In genomic region chr15:46848704-46849103, GRCh38 we compare ENCODE assay signal across 17 cellular contexts.
DNase-seq lines count a peak whose midpoint lies in the region; ATAC-seq, FAIRE-seq and TF ChIP-seq lines count a peak whose summit lies in the region.
"Had no signal": no experiment of that assay in that cellular context is flagged by ENCODE, and none has a peak within 500 bp of the region (broad histone marks: within the 10 kb centered on the region; RNA-seq: fewer than 3 reads in every experiment).

No MANE protein-coding gene starts in this region.

- DNase-seq in AG08395 (ENCODE audit: low spot score) (peak; percentile 86), HS-27A (ENCODE audit: low read depth) (peak; percentile 29), astrocyte (ENCODE audit: low read depth) (peak; percentile 46), lower lobe of right lung (no peak), CD1c-positive myeloid dendritic cell (ENCODE audit: extremely low spot score) (no peak), NCI-H774 (lab: John Stamatoyannopoulos, UW) (no peak)
- DNase-seq in activated effector memory CD4-positive, alpha-beta T cell treated with anti-CD3 and anti-CD28 coated beads, Interleukin-2, amount 50 U/mL, for 16 hours: no peak
- DNase-seq in activated naive CD4-positive, alpha-beta T cell treated with anti-CD3 and anti-CD28 coated beads, Interleukin-2, amount 50 U/mL, for 16 hours: no peak
- DNase-seq: activated CD8-positive, alpha-beta T cell treated with anti-CD3 and anti-CD28 coated beads for 36 hours; adrenal gland; Caco-2; NCI-H187; NCI-H510A treated with DMSO at 0.1 percent for 48 hours; retina had no signal

- ATAC-seq in lower lobe of right lung: peak; percentile 11 to 25
- ATAC-seq: activated CD8-positive, alpha-beta T cell treated with anti-CD3 and anti-CD28 coated beads for 36 hours had no signal

- H3K9me3 ChIP-seq in astrocyte (ENCODE audit: insufficient read depth, low read depth, low read length) (peaks cover 2% of the 10 kb centered on the region), lower lobe of right lung (no peaks in the 10 kb centered on the region)
- H3K9me3 ChIP-seq: adrenal gland, Caco-2 had no signal

- H4K20me1 ChIP-seq in astrocyte (ENCODE audit: insufficient read depth, low read length): no peaks in the 10 kb centered on the region

- peak overlapping the region; percentile 29 for H2AFZ ChIP-seq in astrocyte (ENCODE audit: low read depth, low read length)

- TF ChIP-seq CTCF in astrocyte (IDR thresholded peaks at IDR 0.05; ENCODE audit: insufficient read depth, low read depth, low read length) (no peak), lower lobe of right lung (IDR thresholded peaks at IDR 0.05) (no peak)

- intact Hi-C loops in lower lobe of right lung (cut with DNase I): no loop called here

- FAIRE-seq in astrocyte (lab: Jason Lieb, UNC): peak; percentile 50
- FAIRE-seq: endometrium, islet of Langerhans had no signal

- H3K79me2 ChIP-seq in astrocyte (ENCODE audit: insufficient read depth, low read length): no peaks in the 10 kb centered on the region

- H3K4me1 ChIP-seq in astrocyte (ENCODE audit: insufficient read depth, low read length) (peaks cover 6% of the 10 kb centered on the region), lower lobe of right lung (no peaks in the 10 kb centered on the region)
- H3K4me1 ChIP-seq: adrenal gland, Caco-2 had no signal

- H3K9me3 Mint-ChIP-seq in astrocyte (ENCODE audit: unreplicated experiment): peaks cover 6% of the 10 kb centered on the region

- no peaks in the 10 kb centered on the region for H3K36me3 ChIP-seq in astrocyte (ENCODE audit: insufficient read depth, low read length)
- H3K36me3 ChIP-seq in lower lobe of right lung: no peaks in the 10 kb centered on the region
- H3K36me3 ChIP-seq: adrenal gland had no signal

- H3K27me3 ChIP-seq in astrocyte (ENCODE audit: insufficient read depth, low read length) (no peaks in the 10 kb centered on the region), lower lobe of right lung (ENCODE audit: low read depth) (no peaks in the 10 kb centered on the region)
- H3K27me3 ChIP-seq: adrenal gland had no signal

- H3K4me3 Mint-ChIP-seq in astrocyte (ENCODE audit: unreplicated experiment): no peak overlapping the region
- H3K4me3 Mint-ChIP-seq: activated CD8-positive, alpha-beta T cell treated with anti-CD3 and anti-CD28 coated beads for 36 hours; activated T-helper 1 cell treated with anti-CD3 and anti-CD28 coated beads, Interleukin-12 subunit alpha, Interleukin-12 subunit beta, Interleukin-2, Interleukin-4 antibody, amounts not matched to agents 30 ng/mL and 10 ng/mL and 1 ng/mL, durations not matched to agents 14 hours and 24 hours and 36 hours had no signal

- H3K4me2 ChIP-seq in astrocyte (ENCODE audit: low read length): no peak overlapping the region

- H3K36me3 Mint-ChIP-seq in astrocyte (ENCODE audit: low read depth, unreplicated experiment): no peaks in the 10 kb centered on the region

- H3K4me1 Mint-ChIP-seq in astrocyte (ENCODE audit: low read depth, unreplicated experiment): no peaks in the 10 kb centered on the region

- H3K9ac ChIP-seq in astrocyte (ENCODE audit: low read length): no peak overlapping the region

- no peaks in the 10 kb centered on the region for H3K27me3 Mint-ChIP-seq in astrocyte (ENCODE audit: low read depth, unreplicated experiment)
- H3K27me3 Mint-ChIP-seq: activated CD8-positive, alpha-beta T cell treated with anti-CD3 and anti-CD28 coated beads for 36 hours had no signal

- H3K27ac ChIP-seq in astrocyte (ENCODE audit: low read depth, low read length): no peak overlapping the region
- no peak overlapping the region for H3K27ac ChIP-seq in lower lobe of right lung
- H3K27ac ChIP-seq: adrenal gland had no signal

- H3K4me3 ChIP-seq in astrocyte (ENCODE audit: insufficient read depth, low read depth, low read length) (no peak overlapping the region), lower lobe of right lung (no peak overlapping the region)
- H3K4me3 ChIP-seq: adrenal gland had no signal

- H3K27ac Mint-ChIP-seq in astrocyte (ENCODE audit: unreplicated experiment): no peak overlapping the region
- H3K27ac Mint-ChIP-seq: activated CD8-positive, alpha-beta T cell treated with anti-CD3 and anti-CD28 coated beads for 36 hours; activated T-helper 1 cell treated with anti-CD3 and anti-CD28 coated beads, Interleukin-12 subunit alpha, Interleukin-12 subunit beta, Interleukin-2, Interleukin-4 antibody, amounts not matched to agents 30 ng/mL and 10 ng/mL and 1 ng/mL, durations not matched to agents 14 hours and 24 hours and 36 hours had no signal

Comparison
In these comparisons a context has a peak if more than half of its experiments do, and no peak if none do; other contexts are left out.
1. DNase-seq: peak in AG08395 (single experiment), HS-27A (single experiment) and astrocyte (single experiment); none in lower lobe of right lung (single experiment), CD1c-positive myeloid dendritic cell (single experiment), activated effector memory CD4-positive, alpha-beta T cell treated with anti-CD3 and anti-CD28 coated beads, Interleukin-2, amount 50 U/mL, for 16 hours (single experiment), activated naive CD4-positive, alpha-beta T cell treated with anti-CD3 and anti-CD28 coated beads, Interleukin-2, amount 50 U/mL, for 16 hours (single experiment) and NCI-H774 (single experiment).